Comparison of ENCODE assay signal across 8 cellular contexts in the genomic region with DNA sequence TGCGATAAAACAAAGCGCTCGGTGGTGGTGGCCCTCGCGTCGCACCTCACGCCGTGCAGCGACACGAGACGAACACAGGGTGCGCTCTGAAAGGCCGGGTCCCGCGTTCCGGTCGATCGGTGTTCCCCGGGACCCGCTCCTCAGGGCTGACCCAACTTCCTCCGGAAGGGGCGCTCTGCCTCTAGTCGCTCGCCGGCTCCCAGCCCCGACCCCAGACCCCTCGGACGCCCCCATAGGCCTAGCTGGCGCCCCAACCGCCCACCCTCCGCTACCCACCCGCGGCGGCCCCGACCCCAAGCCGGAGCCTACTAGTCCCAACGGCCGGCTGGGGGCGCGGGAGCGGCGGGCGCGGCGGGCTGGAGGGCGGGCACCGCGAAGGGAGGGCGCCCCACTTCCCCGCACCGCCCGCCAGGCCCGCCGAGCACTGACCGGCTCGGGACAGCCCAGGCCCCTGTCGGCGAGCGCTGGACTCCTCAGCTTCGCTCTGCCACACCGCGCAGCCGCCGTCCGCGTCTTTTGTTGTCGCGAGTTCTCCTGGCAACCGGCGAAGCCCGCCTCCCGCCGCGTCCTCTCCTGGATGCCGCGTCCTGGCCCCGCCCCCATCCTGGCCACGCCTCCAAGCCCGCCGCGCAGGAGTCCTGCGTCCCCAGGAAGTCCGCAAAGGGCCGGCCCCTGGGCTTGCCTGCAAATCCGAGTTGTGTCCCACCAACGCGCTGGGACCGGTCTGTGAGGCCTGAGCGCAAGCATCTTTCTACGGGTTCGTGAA. TPM values are rescaled to one million over a fixed set of nuclear protein-coding genes. Genes with fewer than 3 reads are reported as not detected.
DNase-seq lines count a peak whose midpoint lies in the region; ATAC-seq and TF ChIP-seq lines count a peak whose summit lies in the region.

A gene with protein sequence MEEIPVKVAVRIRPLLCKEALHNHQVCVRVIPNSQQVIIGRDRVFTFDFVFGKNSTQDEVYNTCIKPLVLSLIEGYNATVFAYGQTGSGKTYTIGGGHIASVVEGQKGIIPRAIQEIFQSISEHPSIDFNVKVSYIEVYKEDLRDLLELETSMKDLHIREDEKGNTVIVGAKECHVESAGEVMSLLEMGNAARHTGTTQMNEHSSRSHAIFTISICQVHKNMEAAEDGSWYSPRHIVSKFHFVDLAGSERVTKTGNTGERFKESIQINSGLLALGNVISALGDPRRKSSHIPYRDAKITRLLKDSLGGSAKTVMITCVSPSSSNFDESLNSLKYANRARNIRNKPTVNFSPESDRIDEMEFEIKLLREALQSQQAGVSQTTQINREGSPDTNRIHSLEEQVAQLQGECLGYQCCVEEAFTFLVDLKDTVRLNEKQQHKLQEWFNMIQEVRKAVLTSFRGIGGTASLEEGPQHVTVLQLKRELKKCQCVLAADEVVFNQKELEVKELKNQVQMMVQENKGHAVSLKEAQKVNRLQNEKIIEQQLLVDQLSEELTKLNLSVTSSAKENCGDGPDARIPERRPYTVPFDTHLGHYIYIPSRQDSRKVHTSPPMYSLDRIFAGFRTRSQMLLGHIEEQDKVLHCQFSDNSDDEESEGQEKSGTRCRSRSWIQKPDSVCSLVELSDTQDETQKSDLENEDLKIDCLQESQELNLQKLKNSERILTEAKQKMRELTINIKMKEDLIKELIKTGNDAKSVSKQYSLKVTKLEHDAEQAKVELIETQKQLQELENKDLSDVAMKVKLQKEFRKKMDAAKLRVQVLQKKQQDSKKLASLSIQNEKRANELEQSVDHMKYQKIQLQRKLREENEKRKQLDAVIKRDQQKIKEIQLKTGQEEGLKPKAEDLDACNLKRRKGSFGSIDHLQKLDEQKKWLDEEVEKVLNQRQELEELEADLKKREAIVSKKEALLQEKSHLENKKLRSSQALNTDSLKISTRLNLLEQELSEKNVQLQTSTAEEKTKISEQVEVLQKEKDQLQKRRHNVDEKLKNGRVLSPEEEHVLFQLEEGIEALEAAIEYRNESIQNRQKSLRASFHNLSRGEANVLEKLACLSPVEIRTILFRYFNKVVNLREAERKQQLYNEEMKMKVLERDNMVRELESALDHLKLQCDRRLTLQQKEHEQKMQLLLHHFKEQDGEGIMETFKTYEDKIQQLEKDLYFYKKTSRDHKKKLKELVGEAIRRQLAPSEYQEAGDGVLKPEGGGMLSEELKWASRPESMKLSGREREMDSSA (N-terminal part only) (minus strand): TSS at position 491 of the 766 bp plus-strand sequence. CDS start 5,841 bp downstream, outside the sequence.

- H3K4me3 Mint-ChIP-seq in activated T-cell treated with anti-CD3 and anti-CD28 coated beads, Interleukin-2, amount 50 U/mL, for 24 hours = peak within 1 kb of the TSS; percentile 84

- BruUV-seq in PC-3 (replicated peaks; lab: Mats Ljungman, UMichigan) = no TSS peak

- peak within 1 kb of the TSS; percentile 94 for H3K27ac Mint-ChIP-seq in activated T-cell treated with anti-CD3 and anti-CD28 coated beads, Interleukin-2, amount 50 U/mL, for 24 hours

- H3K4me2 ChIP-seq in PC-3 (ENCODE audit: low read length) = peak within 1 kb of the TSS; percentile 78

- no peaks in the 10 kb centered on the region for H3K9me2 ChIP-seq in PC-3 (replicated peaks; ENCODE audit: low read length)

- H3K36me3 ChIP-seq in PC-3 (ENCODE audit: low read depth, low read length) (no peaks in the 10 kb centered on the region), mucosa of stomach (ENCODE audit: control insufficient read depth, insufficient read depth, low read length) (no peaks in the 10 kb centered on the region)

- H3K27me3 ChIP-seq in PC-3 (ENCODE audit: low read length) = no peaks in the 10 kb centered on the region
- H3K27me3 ChIP-seq in mucosa of stomach (ENCODE audit: control insufficient read depth, insufficient read depth, low read length) = no peaks in the 10 kb centered on the region

- no peaks in the 10 kb centered on the region for H4K20me1 ChIP-seq in PC-3 (ENCODE audit: low read length)

- H3F3A ChIP-seq in PC-3 (ENCODE audit: low read length, unreplicated experiment) = no peaks in the 10 kb centered on the region

- DNase-seq in DMS79 (lab: John Stamatoyannopoulos, UW) = peak; percentile 56
- peak; percentile 93 for DNase-seq in KBM-7
- DNase-seq in PC-3 = peak; percentile 93
- peak; percentile 99 for DNase-seq in activated T-cell treated with anti-CD3 and anti-CD28 coated beads, Interleukin-2, amount 50 U/mL, for 24 hours
- DNase-seq in erythroblast (lab: John Stamatoyannopoulos, UW) = peak; percentile 96
- peak; percentile 99 for DNase-seq in stimulated activated CD8-positive, alpha-beta memory T cell treated with anti-CD3 and anti-CD28 coated beads, Interleukin-4, amount 100 ng/mL, for 48 hours

- H3K36me3 Mint-ChIP-seq in activated T-cell treated with anti-CD3 and anti-CD28 coated beads, Interleukin-2, amount 50 U/mL, for 24 hours (ENCODE audit: low read depth) = peaks cover 9% of the 10 kb centered on the region

- TF ChIP-seq CTCF in PC-3 (conservative IDR thresholded peaks at IDR 0.05; ENCODE audit: low read depth, low read length) = peak; percentile 46; the same call in 1 of the 2 replicates

- POLR2A ChIA-PET in PC-3 (lab: Charles Lee; ENCODE audit: unreplicated experiment) = interaction anchor here (0.6 kb wide), 1 partner anchor 14 kb away, joined by 4 read pairs; no protein-coding TSS in a partner anchor

- in situ Hi-C loops in KBM-7 (cut with MboI; ENCODE audit: low pct_unique_long_range_greater_than_20kb, low sequenced_read_pairs) = no loop called here

- peak within 1 kb of the TSS; percentile 59 for H3K27ac ChIP-seq in PC-3 (ENCODE audit: low read length)

- no peaks in the 10 kb centered on the region for H3K79me2 ChIP-seq in PC-3 (ENCODE audit: low read length)

- H3K4me3 ChIP-seq in PC-3 (ENCODE audit: low read length) (peak within 1 kb of the TSS; percentile 57), mucosa of stomach (ENCODE audit: low read length) (peak within 1 kb of the TSS; percentile 32)

- H2AFZ ChIP-seq in PC-3 (ENCODE audit: low read length) = peak within 1 kb of the TSS; percentile 87

- peaks cover 20% of the 10 kb centered on the region for H3K4me1 Mint-ChIP-seq in activated T-cell treated with anti-CD3 and anti-CD28 coated beads, Interleukin-2, amount 50 U/mL, for 24 hours (ENCODE audit: low read depth)

- CTCF ChIA-PET in PC-3 (lab: Charles Lee) = interaction anchor here (0.6 to 1.0 kb wide), 3 partner anchors 9 to 58 kb away, joined by 3 read pairs; no protein-coding TSS in a partner anchor

- H3K27me3 Mint-ChIP-seq in activated T-cell treated with anti-CD3 and anti-CD28 coated beads, Interleukin-2, amount 50 U/mL, for 24 hours = no peaks in the 10 kb centered on the region

- H3K9me3 ChIP-seq in PC-3 (ENCODE audit: low read length) (no peaks in the 10 kb centered on the region), mucosa of stomach (ENCODE audit: control insufficient read depth, low read length) (no peaks in the 10 kb centered on the region)

- intact Hi-C loops in PC-3 (cut with micrococcal nuclease) = loop anchor here (2.0 to 5.0 kb wide), 2 partner anchors 14 to 341 kb away; no protein-coding TSS in a partner anchor

- TF ChIP-seq POLR2A in erythroblast (IDR thresholded peaks at IDR 0.05; ENCODE audit: low read length) = peak; percentile 71

- H3K9ac ChIP-seq in PC-3 (ENCODE audit: low read length) (peak within 1 kb of the TSS; percentile 77), mucosa of stomach (ENCODE audit: low read length) (peak within 1 kb of the TSS; percentile 74)

- H3K9me3 Mint-ChIP-seq in activated T-cell treated with anti-CD3 and anti-CD28 coated beads, Interleukin-2, amount 50 U/mL, for 24 hours = no peaks in the 10 kb centered on the region

- H3K4me1 ChIP-seq in PC-3 (ENCODE audit: insufficient read depth, low read length) (peaks cover 9% of the 10 kb centered on the region), mucosa of stomach (ENCODE audit: control insufficient read depth, insufficient read depth, low read length) (no peaks in the 10 kb centered on the region)

- ATAC-seq in GM21717 (IDR thresholded peaks at IDR 0.05; ENCODE audit: unreplicated experiment) (peak; percentile 93), PC-3 (peak; percentile 95)

RNA-seq across cellular contexts. Expression of the gene that starts here (rescaled TPM):
- 2.2 and 3.2 TPM in 2 replicates for total RNA-seq in PC-3 (2014; rRNA removed)

Comparison
In these comparisons a context has a peak if more than half of its experiments do, and no peak if none do; other contexts are left out.
1. Peak in every context shown above with its lines: DNase-seq, ATAC-seq, H3K4me3 ChIP-seq and H3K27ac ChIP-seq.